ENCODE assay signal across 1 cellular context in genomic region chr6:26053929-26054658, GRCh38.
TF ChIP-seq lines count a peak whose summit lies in the region.

No MANE protein-coding gene starts in this region.

TF ChIP-seq in HepG2, 621 proteins besides CTCF, POLR2A, EP300 and RAD21 (continued from another document):
- TF ChIP-seq, protein P1, sequence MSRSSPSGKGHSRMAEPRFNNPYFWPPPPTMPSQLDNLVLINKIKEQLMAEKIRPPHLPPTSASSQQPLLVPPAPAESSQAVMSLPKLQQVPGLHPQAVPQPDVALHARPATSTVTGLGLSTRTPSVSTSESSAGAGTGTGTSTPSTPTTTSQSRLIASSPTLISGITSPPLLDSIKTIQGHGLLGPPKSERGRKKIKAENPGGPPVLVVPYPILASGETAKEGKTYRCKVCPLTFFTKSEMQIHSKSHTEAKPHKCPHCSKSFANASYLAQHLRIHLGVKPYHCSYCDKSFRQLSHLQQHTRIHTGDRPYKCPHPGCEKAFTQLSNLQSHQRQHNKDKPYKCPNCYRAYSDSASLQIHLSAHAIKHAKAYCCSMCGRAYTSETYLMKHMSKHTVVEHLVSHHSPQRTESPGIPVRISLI (CRISPR knock-in tag; IDR thresholded peaks at IDR 0.05; ENCODE audit: borderline replicate concordance): no peak
